Comparison of ENCODE assay signal across 13 cellular contexts in the genomic region with DNA sequence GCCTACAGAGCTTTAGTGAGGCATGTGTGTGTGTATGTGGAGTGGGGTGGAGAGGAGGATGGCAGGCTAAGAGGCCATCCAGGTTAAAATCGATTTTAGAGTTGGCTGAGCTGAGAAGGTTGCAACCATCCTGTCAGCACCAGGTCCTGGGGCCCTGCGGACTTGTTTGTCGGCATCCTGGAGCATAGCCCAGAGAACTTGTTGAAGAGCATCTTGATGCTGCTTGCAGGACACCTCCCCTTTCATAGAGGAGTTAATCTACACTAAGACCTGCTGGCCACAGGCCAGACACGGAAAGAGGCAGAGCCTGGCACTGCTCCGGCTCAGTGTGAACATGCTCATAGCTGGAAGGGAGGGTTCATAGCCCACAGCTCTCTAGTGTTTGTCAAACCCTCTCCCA.
DNase-seq lines count a peak whose midpoint lies in the region; ATAC-seq and TF ChIP-seq lines count a peak whose summit lies in the region.
"Had no signal": no experiment of that assay in that cellular context is flagged by ENCODE, and none has a peak within 500 bp of the region (broad histone marks: within the 10 kb centered on the region; RNA-seq: fewer than 3 reads in every experiment).

No MANE protein-coding gene starts in this region.

- in situ Hi-C loops in mammary epithelial cell (cut with MboI; ENCODE audit: low sequenced_read_pairs in 2 of 2): no loop called here

- no peak overlapping the region for H3K4me3 Mint-ChIP-seq in mesothelial cell of epicardium
- H3K4me3 Mint-ChIP-seq: activated naive CD4-positive, alpha-beta T cell treated with anti-CD3 and anti-CD28 coated beads, Interleukin-2, amount 10 ng/mL, durations not matched to agents 7 days and 5 days had no signal

- TF ChIP-seq CTCF in breast epithelium (IDR thresholded peaks at IDR 0.05) (no peak), mammary epithelial cell (conservative IDR thresholded peaks at IDR 0.05 in 1 of 2, IDR thresholded peaks at IDR 0.05 in 1 of 2; ENCODE audit: extremely low read depth in 1 of 2, insufficient read depth in 1 of 2, low read depth in 1 of 2, low read length in 2 of 2) (no peak), mesothelial cell of epicardium (IDR thresholded peaks at IDR 0.05; ENCODE audit: unreplicated experiment) (no peak), vagina (IDR thresholded peaks at IDR 0.05) (no peak)

- WGBS in mammary epithelial cell (ENCODE audit: low coverage, missing lambda C conversion rate): 74% methylated on average over 4 of the region's 5 CpGs

- H3K4me1 ChIP-seq in breast epithelium: no peaks in the 10 kb centered on the region
- peaks cover 17% of the 10 kb centered on the region for H3K4me1 ChIP-seq in mammary epithelial cell (ENCODE audit: insufficient read depth, low read length)
- H3K4me1 ChIP-seq in vagina: peaks cover 14% of the 10 kb centered on the region
- H3K4me1 ChIP-seq: SJSA1 had no signal

- intact Hi-C loops in breast epithelium (cut with DNase I; ENCODE audit: low total_unique reads) (no loop called here), mammary epithelial cell (cut with micrococcal nuclease) (no loop called here), Right ventricle myocardium inferior (cut with DNase I) (no loop called here), vagina (cut with DNase I) (no loop called here)

- H3K27me3 ChIP-seq in breast epithelium: no peaks in the 10 kb centered on the region
- H3K27me3 ChIP-seq in mammary epithelial cell (ENCODE audit: insufficient read depth, low read length): no peaks in the 10 kb centered on the region
- no peaks in the 10 kb centered on the region for H3K27me3 ChIP-seq in vagina
- H3K27me3 ChIP-seq: SJSA1 had no signal

- H3K36me3 Mint-ChIP-seq in mesothelial cell of epicardium: no peaks in the 10 kb centered on the region
- H3K36me3 Mint-ChIP-seq: activated naive CD4-positive, alpha-beta T cell treated with anti-CD3 and anti-CD28 coated beads, Interleukin-2, amount 10 ng/mL, durations not matched to agents 7 days and 5 days had no signal

- dilution Hi-C loops in mammary epithelial cell (cut with HindIII; ENCODE audit: low sequenced_read_pairs): no loop called here

- H3K4me2 ChIP-seq in mammary epithelial cell (ENCODE audit: insufficient read depth, low read depth, low read length): no peak overlapping the region

- peak overlapping the region; percentile 82 for H3K27ac Mint-ChIP-seq in mesothelial cell of epicardium
- H3K27ac Mint-ChIP-seq: activated naive CD4-positive, alpha-beta T cell treated with anti-CD3 and anti-CD28 coated beads, Interleukin-2, amount 10 ng/mL, durations not matched to agents 7 days and 5 days had no signal

- BruUV-seq in mammary epithelial cell (replicated peaks; lab: Mats Ljungman, UMichigan): no TSS peak

- no peaks in the 10 kb centered on the region for H4K20me1 ChIP-seq in mammary epithelial cell (ENCODE audit: insufficient read depth, low read length)

- H3K27ac ChIP-seq in breast epithelium: peak overlapping the region; percentile 72 to 73
- H3K27ac ChIP-seq in mammary epithelial cell (ENCODE audit: insufficient read depth, low read depth, low read length): no peak overlapping the region
- H3K27ac ChIP-seq in vagina: no peak overlapping the region
- H3K27ac ChIP-seq: SJSA1 had no signal

- CTCF ChIA-PET in mammary epithelial cell (lab: Charles Lee; ENCODE audit: low non-redundant PET): no interaction called here

- H2AFZ ChIP-seq in mammary epithelial cell (ENCODE audit: low read depth, low read length): no peak overlapping the region

- no peak for TF ChIP-seq POLR2A in breast epithelium (IDR thresholded peaks at IDR 0.05)
- no peak for TF ChIP-seq POLR2A in vagina (IDR thresholded peaks at IDR 0.05)

- no peaks in the 10 kb centered on the region for H3K36me3 ChIP-seq in breast epithelium
- H3K36me3 ChIP-seq in mammary epithelial cell (ENCODE audit: insufficient read depth, low read length): no peaks in the 10 kb centered on the region
- H3K36me3 ChIP-seq in vagina: no peaks in the 10 kb centered on the region
- H3K36me3 ChIP-seq: SJSA1 had no signal

- H3K9me3 ChIP-seq in breast epithelium (no peaks in the 10 kb centered on the region), mammary epithelial cell (replicated peaks; ENCODE audit: insufficient read depth, low read length) (no peaks in the 10 kb centered on the region), vagina (no peaks in the 10 kb centered on the region)
- H3K9me3 ChIP-seq: SJSA1 had no signal

- no peaks in the 10 kb centered on the region for H3K79me2 ChIP-seq in mammary epithelial cell (ENCODE audit: insufficient read depth, low read length)

- DNase-seq in breast epithelium (ENCODE audit: low spot score in 2 of 2) (peak; percentile 22 to 47), mammary epithelial cell (no peak), Right ventricle myocardium inferior (ENCODE audit: missing footprints) (no peak), mesothelial cell of epicardium (ENCODE audit: low spot score in 2 of 2, unreplicated experiment in 2 of 2) (peak in 1 of 2 experiments; percentile 45), vagina (ENCODE audit: extremely low spot score in 2 of 2) (peak; percentile 58 to 83)
- DNase-seq in activated CD4-positive, CD25-positive, alpha-beta regulatory T cell (lab: John Stamatoyannopoulos, UW): no peak
- DNase-seq: activated naive CD4-positive, alpha-beta T cell treated with anti-CD3 and anti-CD28 coated beads, Interleukin-2, amount 10 ng/mL, durations not matched to agents 7 days and 5 days; hypothalamus; KG1; nucleus accumbens had no signal

- H3K27me3 Mint-ChIP-seq in mesothelial cell of epicardium (ENCODE audit: low read depth): no peaks in the 10 kb centered on the region

- H3K9ac ChIP-seq in mammary epithelial cell (ENCODE audit: insufficient read depth, low read length): no peak overlapping the region

- peaks cover 14% of the 10 kb centered on the region for H3K9me3 Mint-ChIP-seq in mesothelial cell of epicardium
- H3K9me3 Mint-ChIP-seq: activated naive CD4-positive, alpha-beta T cell treated with anti-CD3 and anti-CD28 coated beads, Interleukin-2, amount 10 ng/mL, durations not matched to agents 7 days and 5 days had no signal

- H3K4me3 ChIP-seq in breast epithelium (no peak overlapping the region), mammary epithelial cell (replicated peaks in 1 of 3; ENCODE audit: insufficient read depth in 1 of 3, low read depth in 2 of 3, low read length in 3 of 3) (no peak overlapping the region), vagina (no peak overlapping the region)
- H3K4me3 ChIP-seq: SJSA1 had no signal

- H3K4me1 Mint-ChIP-seq in mesothelial cell of epicardium: peaks cover 24% of the 10 kb centered on the region
- H3K4me1 Mint-ChIP-seq: activated naive CD4-positive, alpha-beta T cell treated with anti-CD3 and anti-CD28 coated beads, Interleukin-2, amount 10 ng/mL, durations not matched to agents 7 days and 5 days had no signal

- ATAC-seq in Right ventricle myocardium inferior (peak; percentile 72), GM21737 (IDR thresholded peaks at IDR 0.05; ENCODE audit: unreplicated experiment) (no peak), GM21786 (IDR thresholded peaks at IDR 0.05; ENCODE audit: unreplicated experiment) (no peak)

Comparison
In these comparisons a context has a peak if more than half of its experiments do, and no peak if none do; other contexts are left out.
1. DNase-seq: peak in breast epithelium (2 of 2) and vagina (2 of 2); none in mammary epithelial cell (single experiment), Right ventricle myocardium inferior (single experiment) and activated CD4-positive, CD25-positive, alpha-beta regulatory T cell (0 of 4).
2. H3K27ac ChIP-seq: peak in breast epithelium (2 of 2); none in mammary epithelial cell (single experiment) and vagina (single experiment).